ENCODE assay signal across 6 cellular contexts in genomic region chr22:37609240-37610152, GRCh38. TPM values are rescaled to one million over a fixed set of nuclear protein-coding genes. Genes with fewer than 3 reads are reported as not detected.
DNase-seq lines count a peak whose midpoint lies in the region; ATAC-seq and TF ChIP-seq lines count a peak whose summit lies in the region.

No MANE protein-coding gene starts in this region.

- TF ChIP-seq POLR2A in NB4 (IDR thresholded peaks at IDR 0.05; ENCODE audit: extremely low read depth, insufficient read length) = no peak

- H3K9me3 Mint-ChIP-seq in Calu3 (ENCODE audit: low read depth, unreplicated experiment) = no peaks in the 10 kb centered on the region
- H3K9me3 Mint-ChIP-seq in stimulated activated memory B cell treated with anti-CD40 and anti-IgM and Interleukin-4, amounts not matched to agents 10 μg/mL and 1 μg/mL and 100 μg/mL, for 72 hours = no peaks in the 10 kb centered on the region

- TF ChIP-seq CTCF in Calu3 (IDR thresholded peaks at IDR 0.05; ENCODE audit: unreplicated experiment) (no peak), NB4 (IDR thresholded peaks at IDR 0.05; ENCODE audit: low read depth, low read length) (no peak), epithelial cell of proximal tubule (conservative IDR thresholded peaks at IDR 0.05; ENCODE audit: low read depth, low read length) (no peak)

- no peak for DNase-seq in Calu3
- DNase-seq in NB4 (ENCODE audit: low read depth) = peak; percentile 80
- DNase-seq in epithelial cell of proximal tubule (ENCODE audit: low read depth) = no peak
- no peak for DNase-seq in posterior vena cava (ENCODE audit: low spot score)

- no peak for ATAC-seq in stimulated activated memory B cell treated with anti-CD40 and anti-IgM and Interleukin-4, amounts not matched to agents 10 μg/mL and 1 μg/mL and 100 μg/mL, for 72 hours
- ATAC-seq in HG02588 (IDR thresholded peaks at IDR 0.05; ENCODE audit: unreplicated experiment) = no peak

- H3K4me3 Mint-ChIP-seq in Calu3 (ENCODE audit: low read depth, unreplicated experiment) = peak overlapping the region; percentile 89
- H3K4me3 Mint-ChIP-seq in stimulated activated memory B cell treated with anti-CD40 and anti-IgM and Interleukin-4, amounts not matched to agents 10 μg/mL and 1 μg/mL and 100 μg/mL, for 72 hours = peak overlapping the region; percentile 95

- H3K4me3 ChIP-seq in NB4 (ENCODE audit: low read depth, low read length) = peak overlapping the region; percentile 98
- peak overlapping the region; percentile 67 for H3K4me3 ChIP-seq in epithelial cell of proximal tubule (ENCODE audit: low read depth, low read length)

- peak overlapping the region; percentile 78 for H3K27ac Mint-ChIP-seq in Calu3 (ENCODE audit: unreplicated experiment)
- H3K27ac Mint-ChIP-seq in stimulated activated memory B cell treated with anti-CD40 and anti-IgM and Interleukin-4, amounts not matched to agents 10 μg/mL and 1 μg/mL and 100 μg/mL, for 72 hours = peak overlapping the region; percentile 99

- BruUV-seq in Calu3 (replicated peaks; lab: Mats Ljungman, UMichigan) = TSS peak; percentile 32

- CTCF ChIA-PET in Calu3 (lab: Charles Lee) = interaction anchor here (0.7 to 3.2 kb wide), 7 partner anchors 12 to 198 kb away, joined by 3 to 38 read pairs (median 4); partner anchors contain the start of gene GCAT

- H3K36me3 Mint-ChIP-seq in Calu3 (ENCODE audit: insufficient read depth, unreplicated experiment) = peaks cover 49% of the 10 kb centered on the region
- H3K36me3 Mint-ChIP-seq in stimulated activated memory B cell treated with anti-CD40 and anti-IgM and Interleukin-4, amounts not matched to agents 10 μg/mL and 1 μg/mL and 100 μg/mL, for 72 hours = peaks cover 19% of the 10 kb centered on the region

- intact Hi-C loops in Calu3 (cut with micrococcal nuclease; ENCODE audit: unreplicated experiment) (no loop called here), posterior vena cava (cut with DNase I) (no loop called here)

- H3K4me1 Mint-ChIP-seq in Calu3 (ENCODE audit: low read depth, unreplicated experiment) = peaks cover 10% of the 10 kb centered on the region
- peaks cover 45% of the 10 kb centered on the region for H3K4me1 Mint-ChIP-seq in stimulated activated memory B cell treated with anti-CD40 and anti-IgM and Interleukin-4, amounts not matched to agents 10 μg/mL and 1 μg/mL and 100 μg/mL, for 72 hours

- H3K27me3 Mint-ChIP-seq in Calu3 (ENCODE audit: unreplicated experiment) = no peaks in the 10 kb centered on the region
- H3K27me3 Mint-ChIP-seq in stimulated activated memory B cell treated with anti-CD40 and anti-IgM and Interleukin-4, amounts not matched to agents 10 μg/mL and 1 μg/mL and 100 μg/mL, for 72 hours = peaks cover 8% of the 10 kb centered on the region

RNA-seq across cellular contexts. Expression of gene GGA1, which starts 0.9 kb away (rescaled TPM):
- 89.8 and 95.3 TPM in 2 replicates for total RNA-seq in Calu3 (2022)
- total RNA-seq in epithelial cell of proximal tubule = 43.8 and 49.6 TPM in 2 replicates
- 10 to 100 TPM; 30.0 to 31.2 TPM for total RNA-seq in posterior vena cava

RNA-seq across cellular contexts. Expression of gene LGALS2, which starts 29.6 kb away (rescaled TPM):
- total RNA-seq in Calu3 (2022) = 0.90 and 1.2 TPM in 2 replicates
- not detected in 2 replicates for total RNA-seq in epithelial cell of proximal tubule
- not detected for total RNA-seq in posterior vena cava

RNA-seq across cellular contexts. Expression of gene SH3BP1, which starts 30.0 kb away (rescaled TPM):
- total RNA-seq in Calu3 (2022) (13.0 and 17.6 TPM in 2 replicates), epithelial cell of proximal tubule (15.1 and 25.0 TPM in 2 replicates), posterior vena cava (1 to 10 TPM; 7.2 to 7.4 TPM)

RNA-seq across cellular contexts. Expression of gene PDXP, which starts 49.0 kb away (rescaled TPM):
- total RNA-seq in Calu3 (2022) = 18.4 and 21.4 TPM in 2 replicates
- 21.0 and 42.3 TPM in 2 replicates for total RNA-seq in epithelial cell of proximal tubule
- 1 to 10 TPM; 5.0 to 5.4 TPM for total RNA-seq in posterior vena cava

RNA-seq across cellular contexts. Expression of gene CDC42EP1, which starts 49.2 kb away (rescaled TPM):
- 156 and 162 TPM in 2 replicates for total RNA-seq in Calu3 (2022)
- 102 and 110 TPM in 2 replicates for total RNA-seq in epithelial cell of proximal tubule
- 10 to 100 TPM; 56.2 to 59.3 TPM for total RNA-seq in posterior vena cava
